11 cellular contexts compared by ENCODE assay signal in genomic region chr12:52266514-52266913, GRCh38. TPM values are rescaled to one million over a fixed set of nuclear protein-coding genes. Genes with fewer than 3 reads are reported as not detected.
"Had no signal": no experiment of that assay in that cellular context is flagged by ENCODE, and none has a peak within 500 bp of the region (broad histone marks: within the 10 kb centered on the region; RNA-seq: fewer than 3 reads in every experiment).

No MANE protein-coding gene starts in this region.

- H3K9me3 ChIP-seq: right lobe of liver had no signal

- H3K36me3 ChIP-seq: right lobe of liver had no signal

- FAIRE-seq: frontal cortex had no signal

- DNase-seq: activated CD4-positive, alpha-beta T cell treated with anti-CD3 and anti-CD28 coated beads, Interleukin-2, amount 50 U/mL, for 1 hour; activated naive CD4-positive, alpha-beta T cell treated with anti-CD3 and anti-CD28 coated beads for 36 hours; endodermal cell; head of caudate nucleus; nephron progenitor cell; right lobe of liver; stimulated activated CD4-positive, alpha-beta T cell treated with anti-CD3 and anti-CD28 coated beads, Interleukin-2, amount 100 ng/mL, for 24 hours; T-helper 9 cell had no signal

- H3K4me1 ChIP-seq: right lobe of liver had no signal

- H3K4me3 ChIP-seq: dorsolateral prefrontal cortex, lung, right lobe of liver had no signal

- H3K27ac ChIP-seq: right lobe of liver had no signal

- H3K27me3 ChIP-seq: right lobe of liver had no signal

RNA-seq across cellular contexts. Expression of gene KRT83, which starts 54.7 kb away (rescaled TPM):
- polyA plus RNA-seq: lung had no signal
